In genomic region chr4:153026947-153027346, GRCh38 we compare ENCODE assay signal across 27 cellular contexts.
"Had no signal": no experiment of that assay in that cellular context is flagged by ENCODE, and none has a peak within 500 bp of the region (broad histone marks: within the 10 kb centered on the region; RNA-seq: fewer than 3 reads in every experiment).

No MANE protein-coding gene starts in this region.

- H3K36me3 ChIP-seq: gastrocnemius medialis, left lung, neutrophil, stomach, thyroid gland had no signal

- H3K36me3 Mint-ChIP-seq: mesothelial cell of epicardium had no signal

- FAIRE-seq: islet of Langerhans had no signal

- H2AFZ ChIP-seq: parathyroid adenoma had no signal

- H3K27ac Mint-ChIP-seq: endodermal cell; mesothelial cell of epicardium; naive thymus-derived CD8-positive, alpha-beta T cell; progenitor cell of endocrine pancreas had no signal

- H3K4me1 ChIP-seq: gastrocnemius medialis, parathyroid adenoma, stomach had no signal

- H3K4me2 ChIP-seq: smooth muscle cell had no signal

- H3K9me3 ChIP-seq: gastrocnemius medialis, neutrophil, thyroid gland had no signal

- ATAC-seq: esophagus mucosa; gastrocnemius medialis; left cardiac atrium; left lung; mucosa of descending colon; naive thymus-derived CD8-positive, alpha-beta T cell; sciatic nerve had no signal

- H3K4me3 ChIP-seq: gastrocnemius medialis, left lung, mucosa of descending colon, smooth muscle cell, stomach, thyroid gland had no signal

- H3K4me3 Mint-ChIP-seq: endodermal cell; mesothelial cell of epicardium; naive thymus-derived CD8-positive, alpha-beta T cell had no signal

- H3K27me3 ChIP-seq: gastrocnemius medialis, left lung, neutrophil, stomach, thyroid gland had no signal

- DNase-seq: cortex of kidney; endodermal cell; foreskin fibroblast; gastrocnemius medialis; head of caudate nucleus; left cardiac atrium; left lung; mesenchymal stem cell; mucosa of descending colon; naive thymus-derived CD8-positive, alpha-beta T cell; stimulated activated CD4-positive, alpha-beta T cell treated with anti-CD3 and anti-CD28 coated beads, Interleukin-12 subunit alpha, Interleukin-12 subunit beta, amount 100 ng/mL, for 4 hours; stimulated activated CD4-positive, alpha-beta T cell treated with anti-CD3 and anti-CD28 coated beads, Interleukin-1b, Interleukin-23, amount 100 ng/mL, for 48 hours; stimulated activated CD4-positive, alpha-beta T cell treated with anti-CD3 and anti-CD28 coated beads, Interleukin-4, amount 100 ng/mL, for 1 hour; stimulated activated CD8-positive, alpha-beta memory T cell treated with anti-CD3 and anti-CD28 coated beads, Interleukin-4, amount 100 ng/mL, for 48 hours; stimulated activated naive CD4-positive, alpha-beta T cell treated with Interleukin-2 at 50 U/mL for 16 hours; stomach; thyroid gland; trophoblast cell had no signal

- H3K9ac ChIP-seq: parathyroid adenoma had no signal

- H3K27ac ChIP-seq: epithelial cell of prostate, gastrocnemius medialis, left lung, neutrophil, parathyroid adenoma, stomach, thyroid gland had no signal
